In genomic region chr1:227305894-227306626, GRCh38 we compare ENCODE assay signal across 19 cellular contexts. TPM values are rescaled to one million over a fixed set of nuclear protein-coding genes. Genes with fewer than 3 reads are reported as not detected.
DNase-seq lines count a peak whose midpoint lies in the region; ATAC-seq, FAIRE-seq and TF ChIP-seq lines count a peak whose summit lies in the region.
"Had no signal": no experiment of that assay in that cellular context is flagged by ENCODE, and none has a peak within 500 bp of the region (broad histone marks: within the 10 kb centered on the region; RNA-seq: fewer than 3 reads in every experiment).

No MANE protein-coding gene starts in this region.

- no peak for TF ChIP-seq CTCF in CD4-positive, alpha-beta T cell (IDR thresholded peaks at IDR 0.05)
- no peak for TF ChIP-seq CTCF in left lung (IDR thresholded peaks at IDR 0.05)

- H3K4me3 Mint-ChIP-seq in CD4-positive, alpha-beta T cell, result no peak overlapping the region

- H3K9me3 Mint-ChIP-seq in CD4-positive, alpha-beta T cell, result no peaks in the 10 kb centered on the region

- H3K36me3 ChIP-seq in left lung (no peaks in the 10 kb centered on the region), aorta (ENCODE audit: control insufficient read depth in 1 of 2, insufficient read depth in 2 of 2, low read length in 1 of 2) (no peaks in the 10 kb centered on the region)

- ATAC-seq in CD4-positive, alpha-beta T cell (ENCODE audit: poor library complexity), result peak; percentile 46
- ATAC-seq in left lung (peak; percentile 39), HG02759 (IDR thresholded peaks at IDR 0.05; ENCODE audit: unreplicated experiment) (no peak), aorta (ENCODE audit: low FRiP score) (no peak)

- H3K27me3 Mint-ChIP-seq in CD4-positive, alpha-beta T cell, result peaks cover 14% of the 10 kb centered on the region

- peaks cover 9% of the 10 kb centered on the region for H3K27me3 ChIP-seq in CD4-positive, alpha-beta T cell (ENCODE audit: control insufficient read depth, insufficient read depth, low read length)
- H3K27me3 ChIP-seq in left lung (no peaks in the 10 kb centered on the region), aorta (ENCODE audit: control insufficient read depth in 1 of 2, insufficient read depth in 2 of 2, low read length in 1 of 2) (no peaks in the 10 kb centered on the region)

- intact Hi-C loops in CD4-positive, alpha-beta T cell (cut with DNase I, micrococcal nuclease), result no loop called here
- intact Hi-C loops in left lung (cut with DNase I) (no loop called here), aorta (cut with DNase I) (no loop called here)

- POLR2A ChIA-PET in CD4-positive, alpha-beta T cell (lab: Charles Lee), result interaction anchor here (0.8 to 1.7 kb wide), 2 partner anchors 12 to 13 kb away, joined by 3 to 8 read pairs; no protein-coding TSS in a partner anchor

- DNase-seq in CD4-positive, alpha-beta T cell, result no peak
- DNase-seq in DMS53 treated with DMSO at 0.1 percent for 48 hours (lab: John Stamatoyannopoulos, UW; ENCODE audit: unreplicated experiment), result peak; percentile 8
- no peak for DNase-seq in left lung
- DNase-seq in frontal cortex (ENCODE audit: low spot score in 2 of 2), result no peak
- DNase-seq in aorta, result no peak
- DNase-seq: ACHN; AML-193; DMS 273 treated with DMSO at 0.1 percent for 48 hours; KG1; NCI-H187; NCI-H446; NK-92 treated with Interleukin-12 subunit alpha and Interleukin-12 subunit beta, amount 100 ng/mL, for 24 hours; OCI-M1; SHP77 had no signal

- no peak overlapping the region for H3K27ac Mint-ChIP-seq in CD4-positive, alpha-beta T cell

- H3K9me3 ChIP-seq in CD4-positive, alpha-beta T cell (ENCODE audit: control insufficient read depth, low read length), result no peaks in the 10 kb centered on the region
- H3K9me3 ChIP-seq in left lung (no peaks in the 10 kb centered on the region), aorta (ENCODE audit: control insufficient read depth, low read length) (no peaks in the 10 kb centered on the region)

- H3K4me1 Mint-ChIP-seq in CD4-positive, alpha-beta T cell (ENCODE audit: low read depth), result peaks cover 11% of the 10 kb centered on the region

- H3K36me3 Mint-ChIP-seq in CD4-positive, alpha-beta T cell (ENCODE audit: low read depth), result no peaks in the 10 kb centered on the region

- peak; percentile 38 for FAIRE-seq in TTC549 (lab: Jason Lieb, UNC)
- FAIRE-seq in frontal cortex (lab: Jason Lieb, UNC), result no peak
- FAIRE-seq: H1 had no signal

- 94% methylated on average over 6 of the region's 6 CpGs for WGBS in aorta, 2 donors

- H3K27ac ChIP-seq in CD4-positive, alpha-beta T cell (ENCODE audit: low read depth, low read length), result no peak overlapping the region
- H3K27ac ChIP-seq in left lung (no peak overlapping the region), aorta (ENCODE audit: low read depth in 1 of 2, low read length in 2 of 2) (no peak overlapping the region)
- H3K27ac ChIP-seq: C4-2B, SK-N-MC had no signal

- H3K4me1 ChIP-seq in left lung (peaks cover 0 to 7% of the 10 kb centered on the region in 2 donors), aorta (ENCODE audit: control insufficient read depth in 1 of 2, insufficient read depth in 2 of 2, low read length in 2 of 2) (peaks cover 0 to 6% of the 10 kb centered on the region in 2 donors)

- H3K4me3 ChIP-seq in left lung, result no peak overlapping the region
- no peak overlapping the region for H3K4me3 ChIP-seq in aorta (ENCODE audit: low read length in 2 of 2)
- H3K4me3 ChIP-seq: SK-N-MC had no signal

- CTCF ChIA-PET in CD4-positive, alpha-beta T cell (lab: Charles Lee), result no interaction called here

RNA-seq across cellular contexts. Expression of gene CDC42BPA, which starts 12.2 kb away (rescaled TPM):
- 1 to 10 TPM; 2.2 to 3.0 TPM for total RNA-seq in CD4-positive, alpha-beta T cell
- total RNA-seq in left lung (10 to 100 TPM; 35.8 to 36.1 TPM), frontal cortex (154 TPM), aorta (10 to 100 TPM; 50.5 to 71.3 TPM)
- polyA plus RNA-seq in aorta, result 10 to 100 TPM in 1 of 2 donors, 1 to 10 TPM in 1; 8.1 to 15.5 TPM

Comparison
In these comparisons a context has a peak if more than half of its experiments do, and no peak if none do; other contexts are left out.
1. ATAC-seq: peak in CD4-positive, alpha-beta T cell (single experiment) and left lung (single experiment); none in HG02759 (single experiment) and aorta (single experiment).
2. RNA of gene CDC42BPA, which starts 12.2 kb away (total RNA-seq): 154 TPM in frontal cortex (single experiment), 50.5 to 71.3 TPM in aorta and 35.8 to 36.1 TPM in left lung; 2.2 to 3.0 TPM in CD4-positive, alpha-beta T cell; every median in the first group is over 4 times any median in the second.